8 cellular contexts compared by ENCODE assay signal in genomic region chr10:124539935-124540641, GRCh38.
A peak's percentile ranks its signal among the peaks of the same experiment; 100 is the strongest.
DNase-seq lines count a peak whose midpoint lies in the region; ATAC-seq and TF ChIP-seq lines count a peak whose summit lies in the region.

No MANE protein-coding gene starts in this region.

- peak overlapping the region; percentile 7 for H2AFZ ChIP-seq in neural progenitor cell (replicated peaks)

- no peak overlapping the region for H3K27ac Mint-ChIP-seq in neural progenitor cell

- no peak overlapping the region for H3K9ac ChIP-seq in neural progenitor cell

- no peak overlapping the region for H3K4me3 Mint-ChIP-seq in neural progenitor cell

- H3K36me3 ChIP-seq in esophagus muscularis mucosa (no peaks in the 10 kb centered on the region), neural progenitor cell (no peaks in the 10 kb centered on the region)

- no peaks in the 10 kb centered on the region for H3K36me3 Mint-ChIP-seq in neural progenitor cell

- H3K27me3 Mint-ChIP-seq in neural progenitor cell (ENCODE audit: insufficient read depth, low read depth) = peaks cover 3% of the 10 kb centered on the region

- H3K27ac ChIP-seq in esophagus muscularis mucosa (replicated peaks in 1 of 4) = no peak overlapping the region
- no peak overlapping the region for H3K27ac ChIP-seq in neural progenitor cell
- no peak overlapping the region for H3K27ac ChIP-seq in substantia nigra (ENCODE audit: low read depth, low read length, poor library complexity, severe bottlenecking)

- TF ChIP-seq EP300 in esophagus muscularis mucosa (IDR thresholded peaks at IDR 0.05) = no peak

- no peaks in the 10 kb centered on the region for H3K79me2 ChIP-seq in neural progenitor cell (ENCODE audit: low read depth)

- no peaks in the 10 kb centered on the region for H3F3A ChIP-seq in neural progenitor cell (ENCODE audit: low read depth)

- H3K27me3 ChIP-seq in esophagus muscularis mucosa = no peaks in the 10 kb centered on the region
- no peaks in the 10 kb centered on the region for H3K27me3 ChIP-seq in neural progenitor cell

- intact Hi-C loops in esophagus muscularis mucosa (cut with DNase I) = loop anchor here (2.0 to 5.0 kb wide), 2 partner anchors 87 to 203 kb away; no protein-coding TSS in a partner anchor

- H3K4me3 ChIP-seq in NB4 (ENCODE audit: low read depth, low read length) (no peak overlapping the region), esophagus muscularis mucosa (peak overlapping the region in 1 of 4 donors; percentile 21), neural progenitor cell (no peak overlapping the region)

- H3K4me1 ChIP-seq in esophagus muscularis mucosa (peaks cover 9 to 23% (median 16%) of the 10 kb centered on the region in 4 donors), neural progenitor cell (peaks cover 11% of the 10 kb centered on the region)

- peaks cover 6% of the 10 kb centered on the region for H3K4me1 Mint-ChIP-seq in neural progenitor cell

- TF ChIP-seq CTCF in AG09319 (IDR thresholded peaks at IDR 0.05; ENCODE audit: low read depth, low read length) (peak; percentile 76), NB4 (IDR thresholded peaks at IDR 0.05; ENCODE audit: low read depth, low read length) (peak; percentile 84), esophagus muscularis mucosa (IDR thresholded peaks at IDR 0.05) (peak; percentile 84 to 89 (median 89)), neural progenitor cell (IDR thresholded peaks at IDR 0.05) (peak; percentile 74)

- ATAC-seq in GM19463 (IDR thresholded peaks at IDR 0.05; ENCODE audit: unreplicated experiment) (peak; percentile 58), HG03039 (IDR thresholded peaks at IDR 0.05; ENCODE audit: unreplicated experiment) (no peak)

- 58% methylated on average over 8 of the region's 26 CpGs for WGBS in esophagus muscularis mucosa

- no peak for TF ChIP-seq POLR2A in NB4 (IDR thresholded peaks at IDR 0.05; ENCODE audit: extremely low read depth, insufficient read length)
- TF ChIP-seq POLR2A in esophagus muscularis mucosa (IDR thresholded peaks at IDR 0.05; ENCODE audit: low read depth) = no peak

- DNase-seq in AG09319 (ENCODE audit: extremely low read depth, low read depth) (no peak), NB4 (ENCODE audit: low read depth) (peak; percentile 69), esophagus muscularis mucosa (ENCODE audit: extremely low spot score) (no peak), neural progenitor cell (ENCODE audit: low spot score) (peak; percentile 85), substantia nigra (lab: John Stamatoyannopoulos, UW) (peak in 35 of 49 donors; percentile 15 to 77 (median 50))
- peak; percentile 19 for DNase-seq in activated CD8-positive, alpha-beta memory T cell treated with anti-CD3 and anti-CD28 coated beads, Interleukin-2, amount 50 U/mL, for 24 hours (ENCODE audit: extremely low read depth)

- H3K4me2 ChIP-seq in neural progenitor cell = no peak overlapping the region

- no peaks in the 10 kb centered on the region for H3K9me3 Mint-ChIP-seq in neural progenitor cell

- no peaks in the 10 kb centered on the region for H4K20me1 ChIP-seq in neural progenitor cell (ENCODE audit: low read depth)

- no peaks in the 10 kb centered on the region for H3K9me3 ChIP-seq in esophagus muscularis mucosa
- H3K9me3 ChIP-seq in neural progenitor cell (ENCODE audit: low read depth) = no peaks in the 10 kb centered on the region

Comparison
In these comparisons a context has a peak if more than half of its experiments do, and no peak if none do; other contexts are left out.
1. DNase-seq: peak in NB4 (single experiment), activated CD8-positive, alpha-beta memory T cell treated with anti-CD3 and anti-CD28 coated beads, Interleukin-2, amount 50 U/mL, for 24 hours (single experiment), neural progenitor cell (single experiment) and substantia nigra (35 of 49); none in AG09319 (single experiment) and esophagus muscularis mucosa (single experiment).
2. Peak in every context shown above with its lines, with median percentiles within 50 percentile points of each other: CTCF ChIP-seq.